ENCODE assay signal across 16 cellular contexts in the genomic region with DNA sequence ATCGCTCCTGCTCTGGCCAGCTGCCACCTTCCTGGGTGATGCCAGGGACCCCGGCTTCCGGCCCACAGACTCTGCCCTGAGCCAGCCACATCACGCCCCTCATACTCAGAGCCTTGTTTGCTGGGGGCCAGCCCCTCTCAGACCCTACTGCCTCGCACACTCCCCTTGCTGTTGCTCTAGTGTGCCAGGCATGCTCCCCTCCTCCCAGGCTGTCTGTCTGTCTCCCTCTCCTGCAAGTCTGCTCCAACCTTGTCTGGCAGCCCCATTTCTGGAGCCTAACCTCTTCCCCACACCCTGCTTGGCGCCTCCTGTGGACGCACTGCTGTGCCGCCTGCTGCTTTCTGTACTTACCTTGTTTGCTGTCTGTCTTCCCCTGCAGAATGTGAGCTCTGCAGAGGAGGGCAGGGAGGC.
"Had no signal": no experiment of that assay in that cellular context is flagged by ENCODE, and none has a peak within 500 bp of the region (broad histone marks: within the 10 kb centered on the region; RNA-seq: fewer than 3 reads in every experiment).

No MANE protein-coding gene starts in this region.

- ATAC-seq: activated CD4-positive, CD25-positive, alpha-beta regulatory T cell treated with anti-CD3 and anti-CD28 coated beads, Interleukin-2, amount 50 U/mL, for 24 hours; stimulated activated effector memory CD8-positive, alpha-beta T cell treated with anti-CD3 and anti-CD28 coated beads, Interleukin-12 subunit alpha, Interleukin-12 subunit beta, amount 100 ng/mL, for 72 hours had no signal

- H3K9me3 Mint-ChIP-seq: activated naive CD8-positive, alpha-beta T cell treated with anti-CD3 and anti-CD28 coated beads, Interleukin-2, amount 10 ng/mL, durations not matched to agents 7 days and 5 days; activated T-helper 1 cell treated with anti-CD3 and anti-CD28 coated beads, Interleukin-12 subunit alpha, Interleukin-12 subunit beta, Interleukin-2, Interleukin-4 antibody, amounts not matched to agents 30 ng/mL and 10 ng/mL and 1 ng/mL, durations not matched to agents 14 hours and 24 hours and 36 hours; stimulated activated effector memory CD8-positive, alpha-beta T cell treated with anti-CD3 and anti-CD28 coated beads, Interleukin-12 subunit alpha, Interleukin-12 subunit beta, amount 100 ng/mL, for 72 hours had no signal

- DNase-seq: activated CD4-positive, alpha-beta T cell treated with anti-CD3 and anti-CD28 coated beads, Interleukin-2, amount 50 U/mL, for 1 hour; activated naive CD4-positive, alpha-beta T cell; brain microvascular endothelial cell; cortex of kidney; effector CD4-positive, alpha-beta T cell; esophagus squamous epithelium; hippocampal formation; left ventricle myocardium inferior; nephron progenitor cell; ovary; stimulated activated CD4-positive, alpha-beta T cell treated with anti-CD3 and anti-CD28 coated beads, Interleukin-1b, Interleukin-23, amount 100 ng/mL, for 48 hours; T-helper 2 cell had no signal

- H3K4me1 ChIP-seq: left ventricle myocardium inferior had no signal

- H3K4me1 Mint-ChIP-seq: activated naive CD8-positive, alpha-beta T cell treated with anti-CD3 and anti-CD28 coated beads, Interleukin-2, amount 10 ng/mL, durations not matched to agents 7 days and 5 days had no signal

- H3K27me3 ChIP-seq: brain microvascular endothelial cell, esophagus squamous epithelium, ovary had no signal

- H3K36me3 Mint-ChIP-seq: activated naive CD8-positive, alpha-beta T cell treated with anti-CD3 and anti-CD28 coated beads, Interleukin-2, amount 10 ng/mL, durations not matched to agents 7 days and 5 days; stimulated activated effector memory CD8-positive, alpha-beta T cell treated with anti-CD3 and anti-CD28 coated beads, Interleukin-12 subunit alpha, Interleukin-12 subunit beta, amount 100 ng/mL, for 72 hours had no signal

- H3K9me3 ChIP-seq: esophagus squamous epithelium, left ventricle myocardium inferior, ovary had no signal

- H3K36me3 ChIP-seq: brain microvascular endothelial cell, esophagus squamous epithelium, left ventricle myocardium inferior, ovary had no signal

- H3K27ac ChIP-seq: brain microvascular endothelial cell, esophagus squamous epithelium, left ventricle myocardium inferior, ovary had no signal

- H3K27ac Mint-ChIP-seq: activated naive CD8-positive, alpha-beta T cell treated with anti-CD3 and anti-CD28 coated beads, Interleukin-2, amount 10 ng/mL, durations not matched to agents 7 days and 5 days; activated T-helper 1 cell treated with anti-CD3 and anti-CD28 coated beads, Interleukin-12 subunit alpha, Interleukin-12 subunit beta, Interleukin-2, Interleukin-4 antibody, amounts not matched to agents 30 ng/mL and 10 ng/mL and 1 ng/mL, durations not matched to agents 14 hours and 24 hours and 36 hours; nephron progenitor cell; stimulated activated effector memory CD8-positive, alpha-beta T cell treated with anti-CD3 and anti-CD28 coated beads, Interleukin-12 subunit alpha, Interleukin-12 subunit beta, amount 100 ng/mL, for 72 hours had no signal

- H3K4me3 ChIP-seq: esophagus squamous epithelium, left ventricle myocardium inferior, ovary had no signal

- H3K4me3 Mint-ChIP-seq: activated naive CD8-positive, alpha-beta T cell treated with anti-CD3 and anti-CD28 coated beads, Interleukin-2, amount 10 ng/mL, durations not matched to agents 7 days and 5 days; activated T-helper 1 cell treated with anti-CD3 and anti-CD28 coated beads, Interleukin-12 subunit alpha, Interleukin-12 subunit beta, Interleukin-2, Interleukin-4 antibody, amounts not matched to agents 30 ng/mL and 10 ng/mL and 1 ng/mL, durations not matched to agents 14 hours and 24 hours and 36 hours; nephron progenitor cell; stimulated activated effector memory CD8-positive, alpha-beta T cell treated with anti-CD3 and anti-CD28 coated beads, Interleukin-12 subunit alpha, Interleukin-12 subunit beta, amount 100 ng/mL, for 72 hours had no signal
